In genomic region chr6:17281497-17282481, GRCh38 we compare ENCODE assay signal across 8 cellular contexts. TPM values are rescaled to one million over a fixed set of nuclear protein-coding genes. Genes with fewer than 3 reads are reported as not detected.
A peak's percentile ranks its signal among the peaks of the same experiment; 100 is the strongest.
DNase-seq lines count a peak whose midpoint lies in the region; ATAC-seq and TF ChIP-seq lines count a peak whose summit lies in the region.

No MANE protein-coding gene starts in this region.

- intact Hi-C loops in CD14-positive monocyte (cut with micrococcal nuclease), result no loop called here
- intact Hi-C loops in breast epithelium (cut with DNase I; ENCODE audit: low total_unique reads), result no loop called here
- intact Hi-C loops in left colon (cut with DNase I, micrococcal nuclease), result loop anchor here in 1 of 2 donors (5.0 kb wide), 1 partner anchor 301 kb away; no protein-coding TSS in a partner anchor

- peak overlapping the region; percentile 77 to 94 for H3K4me3 Mint-ChIP-seq in CD14-positive monocyte
- peak overlapping the region; percentile 61 for H3K4me3 Mint-ChIP-seq in stimulated activated effector memory CD8-positive, alpha-beta T cell treated with anti-CD3 and anti-CD28 coated beads, Interleukin-12 subunit alpha, Interleukin-12 subunit beta, amount 100 ng/mL, for 72 hours

- H3K27ac Mint-ChIP-seq in CD14-positive monocyte, result no peak overlapping the region
- H3K27ac Mint-ChIP-seq in stimulated activated effector memory CD8-positive, alpha-beta T cell treated with anti-CD3 and anti-CD28 coated beads, Interleukin-12 subunit alpha, Interleukin-12 subunit beta, amount 100 ng/mL, for 72 hours, result no peak overlapping the region

- peak overlapping the region; percentile 69 to 83 (median 73) for H3K4me3 ChIP-seq in breast epithelium

- no peaks in the 10 kb centered on the region for H3K27me3 ChIP-seq in breast epithelium

- H3K9me3 Mint-ChIP-seq in CD14-positive monocyte, result peaks cover 0 to 13% (median 9%) of the 10 kb centered on the region in 7 donors
- H3K9me3 Mint-ChIP-seq in stimulated activated effector memory CD8-positive, alpha-beta T cell treated with anti-CD3 and anti-CD28 coated beads, Interleukin-12 subunit alpha, Interleukin-12 subunit beta, amount 100 ng/mL, for 72 hours, result no peaks in the 10 kb centered on the region

- H3K9me3 ChIP-seq in breast epithelium, result no peaks in the 10 kb centered on the region

- ATAC-seq in left colon (peak; percentile 71), HG03280 (IDR thresholded peaks at IDR 0.05; ENCODE audit: unreplicated experiment) (no peak), GM19467 (IDR thresholded peaks at IDR 0.05; ENCODE audit: unreplicated experiment) (no peak)
- no peak for ATAC-seq in stimulated activated effector memory CD8-positive, alpha-beta T cell treated with anti-CD3 and anti-CD28 coated beads, Interleukin-12 subunit alpha, Interleukin-12 subunit beta, amount 100 ng/mL, for 72 hours

- DNase-seq in CD14-positive monocyte (ENCODE audit: low spot score), result no peak
- peak; percentile 7 for DNase-seq in HuH-7.5 (ENCODE audit: low spot score)
- no peak for DNase-seq in breast epithelium (ENCODE audit: low spot score in 2 of 2)
- DNase-seq in left colon, result peak; percentile 29 to 33
- DNase-seq in stimulated activated effector memory CD8-positive, alpha-beta T cell treated with anti-CD3 and anti-CD28 coated beads, Interleukin-12 subunit alpha, Interleukin-12 subunit beta, amount 100 ng/mL, for 72 hours (ENCODE audit: low spot score in 2 of 2), result no peak
- DNase-seq in NCI-H2227 (lab: John Stamatoyannopoulos, UW; ENCODE audit: unreplicated experiment), result no peak

- H3K4me1 Mint-ChIP-seq in CD14-positive monocyte, result peaks cover 13% of the 10 kb centered on the region
- H3K4me1 Mint-ChIP-seq in stimulated activated effector memory CD8-positive, alpha-beta T cell treated with anti-CD3 and anti-CD28 coated beads, Interleukin-12 subunit alpha, Interleukin-12 subunit beta, amount 100 ng/mL, for 72 hours, result peaks cover 11% of the 10 kb centered on the region

- peaks cover 0 to 5% of the 10 kb centered on the region in 2 donors for H3K4me1 ChIP-seq in breast epithelium

- no peaks in the 10 kb centered on the region for H3K36me3 ChIP-seq in breast epithelium

- H3K36me3 Mint-ChIP-seq in CD14-positive monocyte, result peaks cover 4 to 9% of the 10 kb centered on the region in 2 donors
- H3K36me3 Mint-ChIP-seq in stimulated activated effector memory CD8-positive, alpha-beta T cell treated with anti-CD3 and anti-CD28 coated beads, Interleukin-12 subunit alpha, Interleukin-12 subunit beta, amount 100 ng/mL, for 72 hours, result no peaks in the 10 kb centered on the region

- TF ChIP-seq CTCF in CD14-positive monocyte (IDR thresholded peaks at IDR 0.05) (no peak), breast epithelium (IDR thresholded peaks at IDR 0.05) (no peak)

- H3K27me3 Mint-ChIP-seq in CD14-positive monocyte (ENCODE audit: low read depth in 3 of 3), result peaks cover 70 to 82% (median 75%) of the 10 kb centered on the region in 3 donors

- TF ChIP-seq POLR2A in breast epithelium (IDR thresholded peaks at IDR 0.05), result no peak

- peak overlapping the region; percentile 4 to 23 for H3K27ac ChIP-seq in breast epithelium

RNA-seq across cellular contexts. Expression of gene RBM24, which starts 0.6 kb away (rescaled TPM):
- polyA plus RNA-seq in CD14-positive monocyte, result not detected
- total RNA-seq in breast epithelium (1 to 10 TPM; 1.3 to 2.5 (median 1.8) TPM), left colon (1 to 10 TPM; 3.2 to 8.8 TPM)

Comparison
In these comparisons a context has a peak if more than half of its experiments do, and no peak if none do; other contexts are left out.
1. DNase-seq: peak in HuH-7.5 (single experiment) and left colon (2 of 2); none in CD14-positive monocyte (single experiment), breast epithelium (0 of 2), stimulated activated effector memory CD8-positive, alpha-beta T cell treated with anti-CD3 and anti-CD28 coated beads, Interleukin-12 subunit alpha, Interleukin-12 subunit beta, amount 100 ng/mL, for 72 hours (0 of 2) and NCI-H2227 (single experiment).